8 cellular contexts compared by ENCODE assay signal in the genomic region with DNA sequence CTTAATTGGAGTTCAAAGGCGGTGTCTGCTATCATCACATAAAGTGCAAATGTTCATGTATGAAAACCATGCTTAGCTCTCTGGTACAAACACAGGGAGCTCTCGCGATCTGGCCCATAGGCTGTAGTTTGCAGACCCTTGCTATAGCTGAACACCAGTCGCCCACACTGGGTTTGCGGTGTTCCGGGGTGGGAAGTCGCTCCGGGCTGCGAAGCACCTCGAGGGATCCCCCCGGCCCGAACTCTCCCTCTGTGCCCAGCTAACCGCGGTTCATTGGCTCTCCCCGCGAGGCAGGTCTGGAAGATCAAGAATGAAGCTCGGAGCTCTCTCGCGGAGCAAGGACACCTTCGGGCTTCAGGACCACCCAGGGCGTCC. TPM values are rescaled to one million over a fixed set of nuclear protein-coding genes. Genes with fewer than 3 reads are reported as not detected.
DNase-seq lines count a peak whose midpoint lies in the region; ATAC-seq and TF ChIP-seq lines count a peak whose summit lies in the region.

No MANE protein-coding gene starts in this region.

- H3K4me1 ChIP-seq in colonic mucosa = no peaks in the 10 kb centered on the region

- TF ChIP-seq CTCF in AG09309 (IDR thresholded peaks at IDR 0.05; ENCODE audit: control insufficient read depth, insufficient read depth, low read depth, low read length, missing control alignments) (no peak), colonic mucosa (IDR thresholded peaks at IDR 0.05) (no peak)

- POLR2A ChIA-PET in naive thymus-derived CD8-positive, alpha-beta T cell (lab: Charles Lee) = interaction anchor here (0.6 to 1.3 kb wide), 2 partner anchors 19 to 897 kb away, joined by 3 to 5 read pairs; no protein-coding TSS in a partner anchor

- H3K4me3 ChIP-seq in AG09309 (ENCODE audit: control insufficient read depth, low read depth, low read length) (peak overlapping the region; percentile 61), colonic mucosa (peak overlapping the region; percentile 46)

- H3K27me3 ChIP-seq in colonic mucosa = no peaks in the 10 kb centered on the region

- peaks cover 14 to 30% (median 23%) of the 10 kb centered on the region in 4 donors for H3K4me1 Mint-ChIP-seq in naive thymus-derived CD8-positive, alpha-beta T cell

- intact Hi-C loops in colonic mucosa (cut with DNase I) = no loop called here

- H3K9me3 ChIP-seq in KOPT-K1 (ENCODE audit: insufficient read depth, low read length, poor library complexity, severe bottlenecking) (no peaks in the 10 kb centered on the region), colonic mucosa (no peaks in the 10 kb centered on the region)

- peak; percentile 18 for ATAC-seq in GM21360 (IDR thresholded peaks at IDR 0.05; ENCODE audit: unreplicated experiment)
- ATAC-seq in naive thymus-derived CD8-positive, alpha-beta T cell = peak; percentile 38 to 54

- no peaks in the 10 kb centered on the region for H3K27me3 Mint-ChIP-seq in naive thymus-derived CD8-positive, alpha-beta T cell

- H3K36me3 ChIP-seq in KOPT-K1 (ENCODE audit: insufficient read depth, low read length) (peaks cover 14% of the 10 kb centered on the region; the same call in 1 of the 2 replicates), colonic mucosa (no peaks in the 10 kb centered on the region)

- DNase-seq in AG09309 (ENCODE audit: low read depth) (no peak), colonic mucosa (no peak), foreskin melanocyte (no peak), NCI-H2227 (lab: John Stamatoyannopoulos, UW; ENCODE audit: unreplicated experiment) (no peak), OCI-M1 (lab: John Stamatoyannopoulos, UW) (no peak)
- DNase-seq in naive thymus-derived CD8-positive, alpha-beta T cell = no peak

- H3K27ac Mint-ChIP-seq in naive thymus-derived CD8-positive, alpha-beta T cell = peak overlapping the region; percentile 64 to 92 (median 82)

- peak overlapping the region; percentile 70 for H3K27ac ChIP-seq in KOPT-K1 (ENCODE audit: low read depth, low read length, poor library complexity, severe bottlenecking)
- H3K27ac ChIP-seq in colonic mucosa = no peak overlapping the region

- peak overlapping the region; percentile 12 to 46 for H3K9ac ChIP-seq in colonic mucosa (ENCODE audit: low read depth in 2 of 2, low read length in 2 of 2)

- H3K36me3 Mint-ChIP-seq in naive thymus-derived CD8-positive, alpha-beta T cell = peaks cover 3 to 5% (median 4%) of the 10 kb centered on the region in 3 donors

- peak overlapping the region; percentile 80 to 92 (median 86) for H3K4me3 Mint-ChIP-seq in naive thymus-derived CD8-positive, alpha-beta T cell

- H3K9me3 Mint-ChIP-seq in naive thymus-derived CD8-positive, alpha-beta T cell = peaks cover 0 to 10% (median 0%) of the 10 kb centered on the region in 9 donors

RNA-seq across cellular contexts. Expression of gene PRPS2, which starts 0.3 kb away (rescaled TPM):
- 10 to 100 TPM; 67.0 to 75.8 TPM for total RNA-seq in colonic mucosa
- 10 to 100 TPM; 23.3 to 26.3 TPM for total RNA-seq in naive thymus-derived CD8-positive, alpha-beta T cell
- 10 to 100 TPM; 26.4 to 32.3 (median 32.2) TPM for polyA plus RNA-seq in naive thymus-derived CD8-positive, alpha-beta T cell
